1 cellular context compared by ENCODE assay signal in the genomic region with DNA sequence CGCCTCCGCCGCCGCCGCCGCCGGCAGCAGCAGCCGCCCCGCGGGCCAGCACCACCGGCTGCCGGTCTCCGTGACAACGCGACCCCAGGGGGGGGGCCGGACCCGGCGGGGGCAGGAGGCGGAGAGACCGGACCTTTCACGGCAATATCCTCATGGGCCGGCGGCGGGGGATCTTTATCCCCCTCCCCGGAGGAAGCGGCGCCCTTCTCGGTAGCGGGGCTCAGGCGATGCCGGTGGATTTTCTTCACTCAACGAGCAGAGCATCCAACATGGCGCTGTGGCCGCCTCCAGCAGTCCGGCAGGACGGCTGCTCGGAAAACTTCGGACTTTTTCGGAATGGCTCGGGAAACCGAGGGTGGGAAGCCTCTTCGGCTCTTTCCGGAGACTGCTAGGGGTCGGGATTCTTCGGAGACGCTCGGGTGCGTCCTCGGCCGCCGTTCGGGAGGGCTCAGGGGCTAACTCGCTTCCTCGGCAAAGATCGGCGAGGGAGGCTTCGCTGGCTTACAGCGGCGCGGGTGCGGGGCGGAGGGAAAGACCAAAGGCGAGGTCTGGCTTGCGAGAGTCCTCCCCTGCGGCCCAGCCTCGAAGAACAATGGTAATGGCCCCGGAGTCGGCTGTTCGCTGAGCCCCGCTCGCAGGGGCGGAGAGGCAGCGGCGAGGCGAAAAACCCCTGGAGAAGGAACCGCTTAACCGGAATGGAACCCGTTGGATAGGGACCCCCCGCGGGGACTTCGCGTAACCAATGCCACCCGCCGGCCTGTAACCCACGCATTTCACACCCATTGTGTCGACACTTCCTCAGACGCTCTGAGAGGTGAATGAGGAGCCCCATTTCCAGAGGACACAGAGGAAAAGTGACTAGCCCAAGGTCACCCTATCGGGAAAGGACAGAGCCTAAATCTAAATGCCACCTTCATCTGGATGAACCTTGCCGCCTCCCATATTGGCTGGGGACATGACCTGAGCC.
TF ChIP-seq lines count a peak whose summit lies in the region.

A gene with protein sequence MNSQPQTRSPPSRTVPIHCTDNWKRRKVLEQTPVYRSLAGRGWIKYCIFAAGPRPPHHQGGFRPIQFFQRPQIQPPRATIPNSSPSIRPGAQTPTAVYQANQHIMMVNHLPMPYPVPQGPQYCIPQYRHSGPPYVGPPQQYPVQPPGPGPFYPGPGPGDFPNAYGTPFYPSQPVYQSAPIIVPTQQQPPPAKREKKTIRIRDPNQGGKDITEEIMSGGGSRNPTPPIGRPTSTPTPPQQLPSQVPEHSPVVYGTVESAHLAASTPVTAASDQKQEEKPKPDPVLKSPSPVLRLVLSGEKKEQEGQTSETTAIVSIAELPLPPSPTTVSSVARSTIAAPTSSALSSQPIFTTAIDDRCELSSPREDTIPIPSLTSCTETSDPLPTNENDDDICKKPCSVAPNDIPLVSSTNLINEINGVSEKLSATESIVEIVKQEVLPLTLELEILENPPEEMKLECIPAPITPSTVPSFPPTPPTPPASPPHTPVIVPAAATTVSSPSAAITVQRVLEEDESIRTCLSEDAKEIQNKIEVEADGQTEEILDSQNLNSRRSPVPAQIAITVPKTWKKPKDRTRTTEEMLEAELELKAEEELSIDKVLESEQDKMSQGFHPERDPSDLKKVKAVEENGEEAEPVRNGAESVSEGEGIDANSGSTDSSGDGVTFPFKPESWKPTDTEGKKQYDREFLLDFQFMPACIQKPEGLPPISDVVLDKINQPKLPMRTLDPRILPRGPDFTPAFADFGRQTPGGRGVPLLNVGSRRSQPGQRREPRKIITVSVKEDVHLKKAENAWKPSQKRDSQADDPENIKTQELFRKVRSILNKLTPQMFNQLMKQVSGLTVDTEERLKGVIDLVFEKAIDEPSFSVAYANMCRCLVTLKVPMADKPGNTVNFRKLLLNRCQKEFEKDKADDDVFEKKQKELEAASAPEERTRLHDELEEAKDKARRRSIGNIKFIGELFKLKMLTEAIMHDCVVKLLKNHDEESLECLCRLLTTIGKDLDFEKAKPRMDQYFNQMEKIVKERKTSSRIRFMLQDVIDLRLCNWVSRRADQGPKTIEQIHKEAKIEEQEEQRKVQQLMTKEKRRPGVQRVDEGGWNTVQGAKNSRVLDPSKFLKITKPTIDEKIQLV (N-terminal part only) (minus strand): TSS at position 309 of the 967 bp plus-strand sequence. CDS start 174,155 bp downstream, outside the sequence.

TF ChIP-seq in GM12878, 131 proteins besides CTCF, POLR2A, EP300 and RAD21 (continued from another document and continues in another):
- TF ChIP-seq, protein P1, sequence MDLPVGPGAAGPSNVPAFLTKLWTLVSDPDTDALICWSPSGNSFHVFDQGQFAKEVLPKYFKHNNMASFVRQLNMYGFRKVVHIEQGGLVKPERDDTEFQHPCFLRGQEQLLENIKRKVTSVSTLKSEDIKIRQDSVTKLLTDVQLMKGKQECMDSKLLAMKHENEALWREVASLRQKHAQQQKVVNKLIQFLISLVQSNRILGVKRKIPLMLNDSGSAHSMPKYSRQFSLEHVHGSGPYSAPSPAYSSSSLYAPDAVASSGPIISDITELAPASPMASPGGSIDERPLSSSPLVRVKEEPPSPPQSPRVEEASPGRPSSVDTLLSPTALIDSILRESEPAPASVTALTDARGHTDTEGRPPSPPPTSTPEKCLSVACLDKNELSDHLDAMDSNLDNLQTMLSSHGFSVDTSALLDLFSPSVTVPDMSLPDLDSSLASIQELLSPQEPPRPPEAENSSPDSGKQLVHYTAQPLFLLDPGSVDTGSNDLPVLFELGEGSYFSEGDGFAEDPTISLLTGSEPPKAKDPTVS (IDR thresholded peaks at IDR 0.05; ENCODE audit: low read depth, low read length): no peak
- TF ChIP-seq, protein P2, sequence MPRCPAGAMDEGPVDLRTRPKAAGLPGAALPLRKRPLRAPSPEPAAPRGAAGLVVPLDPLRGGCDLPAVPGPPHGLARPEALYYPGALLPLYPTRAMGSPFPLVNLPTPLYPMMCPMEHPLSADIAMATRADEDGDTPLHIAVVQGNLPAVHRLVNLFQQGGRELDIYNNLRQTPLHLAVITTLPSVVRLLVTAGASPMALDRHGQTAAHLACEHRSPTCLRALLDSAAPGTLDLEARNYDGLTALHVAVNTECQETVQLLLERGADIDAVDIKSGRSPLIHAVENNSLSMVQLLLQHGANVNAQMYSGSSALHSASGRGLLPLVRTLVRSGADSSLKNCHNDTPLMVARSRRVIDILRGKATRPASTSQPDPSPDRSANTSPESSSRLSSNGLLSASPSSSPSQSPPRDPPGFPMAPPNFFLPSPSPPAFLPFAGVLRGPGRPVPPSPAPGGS (IDR thresholded peaks at IDR 0.05; ENCODE audit: borderline replicate concordance, insufficient read depth, low read depth, low read length, poor library complexity, severe bottlenecking): no peak
- TF ChIP-seq RB1 (IDR thresholded peaks at IDR 0.05; ENCODE audit: borderline replicate concordance): peak; percentile 78; the same call in 1 of the 2 replicates
- peak in 1 of 2 experiments; percentile 40; a peak in 1 of 4 replicates for TF ChIP-seq BHLHE40 (IDR thresholded peaks at IDR 0.05; ENCODE audit: borderline replicate concordance in 1 of 2, low read depth in 2 of 2, low read length in 1 of 2)
- no peak for TF ChIP-seq BRCA1 (IDR thresholded peaks at IDR 0.05; ENCODE audit: low read depth, low read length)
- TF ChIP-seq TAF1 (IDR thresholded peaks at IDR 0.05; ENCODE audit: borderline replicate concordance, low read depth, low read length): peak; percentile 85
- TF ChIP-seq EGR1 (IDR thresholded peaks at IDR 0.05; ENCODE audit: borderline replicate concordance in 1 of 2, low read depth in 2 of 2, low read length in 2 of 2): 0 out of 3 replicates have a peak, but pooled peaks of 1 of the 2 experiments have one; percentile 27
- TF ChIP-seq, protein P3, sequence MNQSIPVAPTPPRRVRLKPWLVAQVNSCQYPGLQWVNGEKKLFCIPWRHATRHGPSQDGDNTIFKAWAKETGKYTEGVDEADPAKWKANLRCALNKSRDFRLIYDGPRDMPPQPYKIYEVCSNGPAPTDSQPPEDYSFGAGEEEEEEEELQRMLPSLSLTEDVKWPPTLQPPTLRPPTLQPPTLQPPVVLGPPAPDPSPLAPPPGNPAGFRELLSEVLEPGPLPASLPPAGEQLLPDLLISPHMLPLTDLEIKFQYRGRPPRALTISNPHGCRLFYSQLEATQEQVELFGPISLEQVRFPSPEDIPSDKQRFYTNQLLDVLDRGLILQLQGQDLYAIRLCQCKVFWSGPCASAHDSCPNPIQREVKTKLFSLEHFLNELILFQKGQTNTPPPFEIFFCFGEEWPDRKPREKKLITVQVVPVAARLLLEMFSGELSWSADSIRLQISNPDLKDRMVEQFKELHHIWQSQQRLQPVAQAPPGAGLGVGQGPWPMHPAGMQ (IDR thresholded peaks at IDR 0.05; ENCODE audit: borderline replicate concordance): no peak
- TF ChIP-seq BMI1 (IDR thresholded peaks at IDR 0.05; ENCODE audit: borderline replicate concordance): peak; percentile 71
- TF ChIP-seq SREBF1 (IDR thresholded peaks at IDR 0.05; ENCODE audit: low read length): no peak
- peak; percentile 70; the same call in 1 of the 2 replicates for TF ChIP-seq PML (IDR thresholded peaks at IDR 0.05; ENCODE audit: low read length)
- no peak for TF ChIP-seq PAX8 (IDR thresholded peaks at IDR 0.05)
- peak; percentile 76 for TF ChIP-seq MXI1 (IDR thresholded peaks at IDR 0.05; ENCODE audit: low read depth, low read length)
- no peak for TF ChIP-seq ZNF217 (IDR thresholded peaks at IDR 0.05)
- TF ChIP-seq NKRF (conservative IDR thresholded peaks at IDR 0.05): peak; percentile 14; the same call in 1 of the 2 replicates
- TF ChIP-seq LARP7 (IDR thresholded peaks at IDR 0.05): peak; percentile 44
- TF ChIP-seq POU2F2 (IDR thresholded peaks at IDR 0.05; ENCODE audit: borderline replicate concordance, low read depth, low read length): peak; percentile 7; the same call in 1 of the 3 replicates
- peak; percentile 99 for TF ChIP-seq RBBP5 (conservative IDR thresholded peaks at IDR 0.05)
- 0 out of 2 replicates have a peak, but pooled peaks have one; percentile 27 for TF ChIP-seq RELB (IDR thresholded peaks at IDR 0.05; ENCODE audit: low read depth)
- no peak for TF ChIP-seq ETV6 (conservative IDR thresholded peaks at IDR 0.05 in 1 of 2, IDR thresholded peaks at IDR 0.05 in 1 of 2; ENCODE audit: borderline replicate concordance in 1 of 2, low read depth in 1 of 2)
- peak; percentile 77; the same call in 1 of the 2 replicates for TF ChIP-seq ZSCAN29 (IDR thresholded peaks at IDR 0.05)
- TF ChIP-seq NFIC (IDR thresholded peaks at IDR 0.05; ENCODE audit: low read depth, low read length): no peak
- peak; percentile 23 for TF ChIP-seq KLF5 (IDR thresholded peaks at IDR 0.05; ENCODE audit: partially characterized antibody)
- TF ChIP-seq GATAD2B (conservative IDR thresholded peaks at IDR 0.05; ENCODE audit: low read depth): peak; percentile 55
- peak; percentile 32; the same call in 1 of the 2 replicates for TF ChIP-seq RUNX3 (IDR thresholded peaks at IDR 0.05; ENCODE audit: low read length)
- peak; percentile 78; the same call in 1 of the 2 replicates for TF ChIP-seq NBN (IDR thresholded peaks at IDR 0.05)
- TF ChIP-seq POLR2AphosphoS2 (IDR thresholded peaks at IDR 0.05; ENCODE audit: low read depth, low read length): peak; percentile 70
- TF ChIP-seq PRDM15 (CRISPR knock-in tag; IDR thresholded peaks at IDR 0.05): no peak
- TF ChIP-seq GABPA (IDR thresholded peaks at IDR 0.05; ENCODE audit: low read depth): no peak
- TF ChIP-seq PKNOX1 (IDR thresholded peaks at IDR 0.05): 0 out of 2 replicates have a peak, but pooled peaks have one; percentile 36
